Comparison of ENCODE assay signal across 9 cellular contexts in genomic region chr10:26479766-26480492, GRCh38. TPM values are rescaled to one million over a fixed set of nuclear protein-coding genes. Genes with fewer than 3 reads are reported as not detected.
DNase-seq lines count a peak whose midpoint lies in the region; ATAC-seq lines count a peak whose summit lies in the region.
"Had no signal": no experiment of that assay in that cellular context is flagged by ENCODE, and none has a peak within 500 bp of the region (broad histone marks: within the 10 kb centered on the region; RNA-seq: fewer than 3 reads in every experiment).

No MANE protein-coding gene starts in this region.

- ATAC-seq in GM18511 (IDR thresholded peaks at IDR 0.05; ENCODE audit: unreplicated experiment) (peak; percentile 65), HG02678 (IDR thresholded peaks at IDR 0.05; ENCODE audit: unreplicated experiment) (peak; percentile 55)
- peak; percentile 58 to 59 for ATAC-seq in naive thymus-derived CD8-positive, alpha-beta T cell

- peaks cover 28% of the 10 kb centered on the region for H3K36me3 Mint-ChIP-seq in T-helper 1 cell treated with Interleukin-12 subunit alpha and Interleukin-12 subunit beta and Interleukin-4 antibody, amounts not matched to agents 30 μg/mL and 1 μg/mL, for 36 hours (ENCODE audit: low read depth)
- H3K36me3 Mint-ChIP-seq in naive thymus-derived CD8-positive, alpha-beta T cell = peaks cover 0 to 16% (median 11%) of the 10 kb centered on the region in 3 donors

- H3K27ac Mint-ChIP-seq in T-helper 1 cell treated with Interleukin-12 subunit alpha and Interleukin-12 subunit beta and Interleukin-4 antibody, amounts not matched to agents 30 μg/mL and 1 μg/mL, for 36 hours = peak overlapping the region; percentile 91
- H3K27ac Mint-ChIP-seq in naive thymus-derived CD8-positive, alpha-beta T cell = peak overlapping the region; percentile 89 to 98 (median 94)

- no peaks in the 10 kb centered on the region for H3K9me3 Mint-ChIP-seq in T-helper 1 cell treated with Interleukin-12 subunit alpha and Interleukin-12 subunit beta and Interleukin-4 antibody, amounts not matched to agents 30 μg/mL and 1 μg/mL, for 36 hours
- peaks cover 0 to 2% (median 0%) of the 10 kb centered on the region in 9 donors for H3K9me3 Mint-ChIP-seq in naive thymus-derived CD8-positive, alpha-beta T cell

- peak in 9 of 10 donors; percentile 22 to 78 (median 62) for DNase-seq in naive thymus-derived CD8-positive, alpha-beta T cell
- no peak for DNase-seq in HUDEP-2 (lab: John Stamatoyannopoulos, UW; ENCODE audit: unreplicated experiment in 76 of 76)
- no peak for DNase-seq in NCI-H510A treated with DMSO at 0.1 percent for 48 hours (lab: John Stamatoyannopoulos, UW)
- no peak for DNase-seq in AG08396 (ENCODE audit: low spot score)
- no peak for DNase-seq in COLO829 (ENCODE audit: low spot score)
- DNase-seq: ovary had no signal

- H3K4me3 Mint-ChIP-seq in T-helper 1 cell treated with Interleukin-12 subunit alpha and Interleukin-12 subunit beta and Interleukin-4 antibody, amounts not matched to agents 30 μg/mL and 1 μg/mL, for 36 hours = peak overlapping the region; percentile 75
- H3K4me3 Mint-ChIP-seq in naive thymus-derived CD8-positive, alpha-beta T cell = peak overlapping the region; percentile 63 to 87 (median 81)

- POLR2A ChIA-PET in naive thymus-derived CD8-positive, alpha-beta T cell (lab: Charles Lee) = interaction anchor here (1.1 to 2.7 kb wide), 10 partner anchors 8 to 42 kb away, joined by 3 to 19 read pairs (median 7); partner anchors contain the start of gene APBB1IP

- peaks cover 54% of the 10 kb centered on the region for H3K4me1 Mint-ChIP-seq in T-helper 1 cell treated with Interleukin-12 subunit alpha and Interleukin-12 subunit beta and Interleukin-4 antibody, amounts not matched to agents 30 μg/mL and 1 μg/mL, for 36 hours (ENCODE audit: low read depth)
- peaks cover 28 to 84% (median 71%) of the 10 kb centered on the region in 4 donors for H3K4me1 Mint-ChIP-seq in naive thymus-derived CD8-positive, alpha-beta T cell

- no peaks in the 10 kb centered on the region for H3K27me3 Mint-ChIP-seq in T-helper 1 cell treated with Interleukin-12 subunit alpha and Interleukin-12 subunit beta and Interleukin-4 antibody, amounts not matched to agents 30 μg/mL and 1 μg/mL, for 36 hours (ENCODE audit: low read depth)
- H3K27me3 Mint-ChIP-seq in naive thymus-derived CD8-positive, alpha-beta T cell = no peaks in the 10 kb centered on the region

RNA-seq across cellular contexts. Expression of gene APBB1IP, which starts 41.8 kb away (rescaled TPM):
- total RNA-seq in naive thymus-derived CD8-positive, alpha-beta T cell = 100 to 1,000 TPM in 1 of 2 experiments, 10 to 100 TPM in 1; 91.6 to 102 TPM
- polyA plus RNA-seq in naive thymus-derived CD8-positive, alpha-beta T cell = 10 to 100 TPM; 50.0 to 68.5 (median 65.1) TPM

Comparison
In these comparisons a context has a peak if more than half of its experiments do, and no peak if none do; other contexts are left out.
1. DNase-seq: peak in naive thymus-derived CD8-positive, alpha-beta T cell (9 of 10); none in HUDEP-2 (0 of 76), NCI-H510A treated with DMSO at 0.1 percent for 48 hours (single experiment), AG08396 (single experiment) and COLO829 (single experiment).
2. Peak in every context shown above with its lines, with median percentiles within 50 percentile points of each other: ATAC-seq.